In the genomic region with DNA sequence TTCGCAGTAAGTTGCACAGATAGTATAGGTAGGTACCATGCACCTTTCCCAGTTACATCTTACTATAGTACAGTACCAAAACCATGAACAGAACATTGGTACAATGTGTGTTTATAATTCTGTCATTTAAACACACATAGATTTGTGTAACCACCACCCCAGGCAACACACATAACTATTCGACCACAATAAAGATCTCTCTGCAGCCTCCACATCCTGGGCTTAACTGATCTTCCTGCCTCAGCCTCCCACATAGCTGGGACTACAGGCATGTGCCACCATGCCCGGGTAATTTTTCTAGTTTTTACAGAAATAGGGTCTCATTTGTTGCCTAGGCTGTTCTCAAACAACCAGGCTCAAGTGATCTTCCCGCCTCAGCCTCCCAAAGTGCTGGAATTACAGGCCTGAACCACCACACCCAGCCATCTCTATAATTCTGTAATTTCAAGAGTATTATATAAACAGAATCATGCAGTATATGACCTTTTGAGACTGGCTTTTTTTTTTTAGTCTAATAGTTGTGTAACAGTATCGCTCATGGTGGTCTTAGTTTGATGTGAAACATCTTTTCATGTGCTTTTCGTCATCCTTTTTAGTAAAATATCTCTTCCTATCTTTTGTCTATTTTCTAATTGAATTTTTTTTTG, we compare ENCODE assay signal across 21 cellular contexts. TPM values are rescaled to one million over a fixed set of nuclear protein-coding genes. Genes with fewer than 3 reads are reported as not detected.
DNase-seq lines count a peak whose midpoint lies in the region; ATAC-seq and TF ChIP-seq lines count a peak whose summit lies in the region.
"Had no signal": no experiment of that assay in that cellular context is flagged by ENCODE, and none has a peak within 500 bp of the region (broad histone marks: within the 10 kb centered on the region; RNA-seq: fewer than 3 reads in every experiment).

No MANE protein-coding gene starts in this region.

- H3K27me3 ChIP-seq in tibial nerve (no peaks in the 10 kb centered on the region), GM23338 (ENCODE audit: insufficient read depth) (no peaks in the 10 kb centered on the region)
- H3K27me3 ChIP-seq: body of pancreas, foreskin keratinocyte, spleen, thyroid gland had no signal

- H3K27ac ChIP-seq in tibial nerve (no peak overlapping the region), GM23338 (ENCODE audit: low read depth) (no peak overlapping the region)
- H3K27ac ChIP-seq: body of pancreas, foreskin keratinocyte, thyroid gland had no signal

- H4K20me1 ChIP-seq in GM23338 (replicated peaks; ENCODE audit: insufficient read depth): no peaks in the 10 kb centered on the region; the same call in 1 of the 2 replicates

- H3K9me3 ChIP-seq in tibial nerve: no peaks in the 10 kb centered on the region
- H3K9me3 ChIP-seq: body of pancreas, spleen, thyroid gland had no signal

- peak; percentile 64 for DNase-seq in activated CD8-positive, alpha-beta memory T cell treated with anti-CD3 and anti-CD28 coated beads, Interleukin-2, amount 10 ng/mL, durations not matched to agents 7 days and 5 days
- no peak for DNase-seq in activated CD8-positive, alpha-beta memory T cell treated with anti-CD3 and anti-CD28 coated beads, Interleukin-2, amount 50 U/mL, for 48 hours
- DNase-seq in activated CD4-positive, alpha-beta memory T cell treated with anti-CD3 and anti-CD28 coated beads for 36 hours: peak; percentile 50
- DNase-seq in CD1c-positive myeloid dendritic cell (ENCODE audit: extremely low spot score) (no peak), tibial nerve (ENCODE audit: low spot score in 2 of 2) (no peak), GM23338 (ENCODE audit: low spot score) (no peak)
- DNase-seq: activated gamma-delta T cell, body of pancreas, C1 segment of cervical spinal cord, DMS53, foreskin keratinocyte, GOT3, NCI-H187 treated with DMSO at 0.1 percent for 48 hours, NCI-H446 treated with DMSO at 0.1 percent for 48 hours, spleen, thyroid gland had no signal

- TF ChIP-seq POLR2A in tibial nerve (IDR thresholded peaks at IDR 0.05): no peak

- H3K36me3 Mint-ChIP-seq in activated CD8-positive, alpha-beta memory T cell treated with anti-CD3 and anti-CD28 coated beads, Interleukin-2, amount 10 ng/mL, durations not matched to agents 7 days and 5 days: peaks cover 50% of the 10 kb centered on the region
- peaks cover 30% of the 10 kb centered on the region for H3K36me3 Mint-ChIP-seq in activated CD4-positive, alpha-beta memory T cell treated with anti-CD3 and anti-CD28 coated beads for 36 hours
- peaks cover 41% of the 10 kb centered on the region for H3K36me3 Mint-ChIP-seq in brain
- peaks cover 39% of the 10 kb centered on the region for H3K36me3 Mint-ChIP-seq in stimulated activated memory B cell treated with anti-CD40 and anti-IgM and Interleukin-4, amounts not matched to agents 10 μg/mL and 1 μg/mL and 100 μg/mL, for 72 hours
- peaks cover 23% of the 10 kb centered on the region for H3K36me3 Mint-ChIP-seq in GM23338 (ENCODE audit: low read depth)

- WGBS in tibial nerve, 2 donors: 88 to 96% methylated on average over 6 of the region's 6 CpGs

- H3K4me1 ChIP-seq in tibial nerve (no peaks in the 10 kb centered on the region), GM23338 (ENCODE audit: insufficient read depth) (no peaks in the 10 kb centered on the region)
- H3K4me1 ChIP-seq: foreskin keratinocyte, thyroid gland had no signal

- H3K36me3 ChIP-seq in tibial nerve: peaks cover 6 to 60% (median 22%) of the 10 kb centered on the region in 3 donors
- H3K36me3 ChIP-seq in GM23338 (ENCODE audit: insufficient read depth): peaks cover 25% of the 10 kb centered on the region

- no peaks in the 10 kb centered on the region; the same call in 1 of the 2 replicates for H3K79me2 ChIP-seq in GM23338 (replicated peaks; ENCODE audit: insufficient read depth)

- TF ChIP-seq CTCF in brain (conservative IDR thresholded peaks at IDR 0.05): no peak
- TF ChIP-seq CTCF in tibial nerve (IDR thresholded peaks at IDR 0.05): no peak
- TF ChIP-seq CTCF in GM23338 (conservative IDR thresholded peaks at IDR 0.05; ENCODE audit: low read depth in 2 of 2): no peak

- no peaks in the 10 kb centered on the region for H3K9me2 ChIP-seq in GM23338 (ENCODE audit: insufficient read depth)

- POLR2A ChIA-PET in activated CD4-positive, alpha-beta memory T cell treated with anti-CD3 and anti-CD28 coated beads for 36 hours (lab: Charles Lee): interaction anchor here (0.7 to 2.3 kb wide), 4 partner anchors 13 to 34 kb away, joined by 3 to 9 read pairs (median 4); no protein-coding TSS in a partner anchor

- ATAC-seq in activated CD8-positive, alpha-beta memory T cell treated with anti-CD3 and anti-CD28 coated beads, Interleukin-2, amount 10 ng/mL, durations not matched to agents 7 days and 5 days: peak; percentile 77
- no peak for ATAC-seq in stimulated activated memory B cell treated with anti-CD40 and anti-IgM and Interleukin-4, amounts not matched to agents 10 μg/mL and 1 μg/mL and 100 μg/mL, for 72 hours
- no peak for ATAC-seq in GM23338
- ATAC-seq: body of pancreas, foreskin keratinocyte, SK-N-SH treated with all-trans-retinoic acid at 6 μM for 48 hours had no signal

- intact Hi-C loops in activated CD4-positive, alpha-beta memory T cell treated with anti-CD3 and anti-CD28 coated beads for 36 hours (cut with micrococcal nuclease): loop anchor here (1.0 kb wide), 1 partner anchor 15 kb away; a partner anchor contains a TSS

- no peaks in the 10 kb centered on the region for H3K27me3 Mint-ChIP-seq in activated CD8-positive, alpha-beta memory T cell treated with anti-CD3 and anti-CD28 coated beads, Interleukin-2, amount 10 ng/mL, durations not matched to agents 7 days and 5 days
- no peaks in the 10 kb centered on the region for H3K27me3 Mint-ChIP-seq in activated CD4-positive, alpha-beta memory T cell treated with anti-CD3 and anti-CD28 coated beads for 36 hours
- H3K27me3 Mint-ChIP-seq in brain: no peaks in the 10 kb centered on the region
- H3K27me3 Mint-ChIP-seq in stimulated activated memory B cell treated with anti-CD40 and anti-IgM and Interleukin-4, amounts not matched to agents 10 μg/mL and 1 μg/mL and 100 μg/mL, for 72 hours: no peaks in the 10 kb centered on the region
- no peaks in the 10 kb centered on the region for H3K27me3 Mint-ChIP-seq in GM23338 (ENCODE audit: insufficient read depth, low read depth, poor library complexity)

- H3K4me2 ChIP-seq in GM23338: no peak overlapping the region

- H3K4me3 Mint-ChIP-seq in activated CD8-positive, alpha-beta memory T cell treated with anti-CD3 and anti-CD28 coated beads, Interleukin-2, amount 10 ng/mL, durations not matched to agents 7 days and 5 days: peak overlapping the region; percentile 37
- H3K4me3 Mint-ChIP-seq in activated CD4-positive, alpha-beta memory T cell treated with anti-CD3 and anti-CD28 coated beads for 36 hours: peak overlapping the region; percentile 23
- H3K4me3 Mint-ChIP-seq in brain: no peak overlapping the region
- H3K4me3 Mint-ChIP-seq in stimulated activated memory B cell treated with anti-CD40 and anti-IgM and Interleukin-4, amounts not matched to agents 10 μg/mL and 1 μg/mL and 100 μg/mL, for 72 hours: no peak overlapping the region
- H3K4me3 Mint-ChIP-seq in GM23338: no peak overlapping the region

- TF ChIP-seq EP300 in tibial nerve (IDR thresholded peaks at IDR 0.05): no peak

- CTCF ChIA-PET in activated CD8-positive, alpha-beta memory T cell treated with anti-CD3 and anti-CD28 coated beads, Interleukin-2, amount 10 ng/mL, durations not matched to agents 7 days and 5 days (lab: Charles Lee): interaction anchor here (0.9 to 3.3 kb wide), 5 partner anchors 8 to 27 kb away, joined by 5 to 13 read pairs (median 6); a partner anchor contains a TSS
- CTCF ChIA-PET in activated CD4-positive, alpha-beta memory T cell treated with anti-CD3 and anti-CD28 coated beads for 36 hours (lab: Charles Lee): interaction anchor here (0.7 to 3.6 kb wide), 2 partner anchors 13 to 217 kb away, joined by 3 to 13 read pairs; a partner anchor contains a TSS

- no peaks in the 10 kb centered on the region for H3F3A ChIP-seq in GM23338 (replicated peaks; ENCODE audit: low read depth)

- no peak overlapping the region for H2AFZ ChIP-seq in GM23338

- peak overlapping the region; percentile 86 for H3K27ac Mint-ChIP-seq in activated CD8-positive, alpha-beta memory T cell treated with anti-CD3 and anti-CD28 coated beads, Interleukin-2, amount 10 ng/mL, durations not matched to agents 7 days and 5 days
- H3K27ac Mint-ChIP-seq in activated CD4-positive, alpha-beta memory T cell treated with anti-CD3 and anti-CD28 coated beads for 36 hours: peak overlapping the region; percentile 76
- H3K27ac Mint-ChIP-seq in brain: peak overlapping the region in 3 of 5 experiments; percentile 6 to 49 (median 23)
- peak overlapping the region; percentile 37 for H3K27ac Mint-ChIP-seq in stimulated activated memory B cell treated with anti-CD40 and anti-IgM and Interleukin-4, amounts not matched to agents 10 μg/mL and 1 μg/mL and 100 μg/mL, for 72 hours
- no peak overlapping the region for H3K27ac Mint-ChIP-seq in GM23338

- H3K9me3 Mint-ChIP-seq in activated CD8-positive, alpha-beta memory T cell treated with anti-CD3 and anti-CD28 coated beads, Interleukin-2, amount 10 ng/mL, durations not matched to agents 7 days and 5 days (ENCODE audit: low read depth): peaks cover 3% of the 10 kb centered on the region
- peaks cover 5% of the 10 kb centered on the region for H3K9me3 Mint-ChIP-seq in activated CD4-positive, alpha-beta memory T cell treated with anti-CD3 and anti-CD28 coated beads for 36 hours
- no peaks in the 10 kb centered on the region for H3K9me3 Mint-ChIP-seq in brain
- no peaks in the 10 kb centered on the region for H3K9me3 Mint-ChIP-seq in stimulated activated memory B cell treated with anti-CD40 and anti-IgM and Interleukin-4, amounts not matched to agents 10 μg/mL and 1 μg/mL and 100 μg/mL, for 72 hours
- no peaks in the 10 kb centered on the region for H3K9me3 Mint-ChIP-seq in GM23338

- H3K4me3 ChIP-seq in tibial nerve (no peak overlapping the region), GM23338 (no peak overlapping the region)
- H3K4me3 ChIP-seq: body of pancreas, spleen, thyroid gland had no signal

- H3K4me1 Mint-ChIP-seq in activated CD8-positive, alpha-beta memory T cell treated with anti-CD3 and anti-CD28 coated beads, Interleukin-2, amount 10 ng/mL, durations not matched to agents 7 days and 5 days: peaks cover 62% of the 10 kb centered on the region
- peaks cover 40% of the 10 kb centered on the region for H3K4me1 Mint-ChIP-seq in activated CD4-positive, alpha-beta memory T cell treated with anti-CD3 and anti-CD28 coated beads for 36 hours (ENCODE audit: low read depth)
- H3K4me1 Mint-ChIP-seq in brain (no peaks in the 10 kb centered on the region), GM23338 (no peaks in the 10 kb centered on the region)
- peaks cover 8% of the 10 kb centered on the region for H3K4me1 Mint-ChIP-seq in stimulated activated memory B cell treated with anti-CD40 and anti-IgM and Interleukin-4, amounts not matched to agents 10 μg/mL and 1 μg/mL and 100 μg/mL, for 72 hours

RNA-seq across cellular contexts. Expression of a gene that starts 13.3 kb away (rescaled TPM):
- total RNA-seq in activated CD8-positive, alpha-beta memory T cell treated with anti-CD3 and anti-CD28 coated beads, Interleukin-2, amount 10 ng/mL, durations not matched to agents 7 days and 5 days: 10 to 100 TPM; 47.5 to 49.5 TPM
- total RNA-seq in activated CD4-positive, alpha-beta memory T cell treated with anti-CD3 and anti-CD28 coated beads for 36 hours: 10 to 100 TPM; 37.1 to 42.1 TPM
- 2.5 TPM for polyA plus RNA-seq in brain (ENCODE audit: insufficient read depth, low read depth, low replicate concordance)
- 10 to 100 TPM; 24.7 to 33.5 (median 33.0) TPM for total RNA-seq in tibial nerve
- 10.4 and 15.8 TPM in 2 replicates for total RNA-seq in GM23338 (2014; rRNA removed; shearing (Covaris generic))
- 21.3 TPM in 2 replicates for polyA plus RNA-seq in GM23338 (2016; fragmentation: Nextera tagmentation; extraction: Ambion mirVana)

RNA-seq across cellular contexts. Expression of a gene that starts 14.7 kb away (rescaled TPM):
- 100 to 1,000 TPM; 104 to 133 TPM for total RNA-seq in activated CD8-positive, alpha-beta memory T cell treated with anti-CD3 and anti-CD28 coated beads, Interleukin-2, amount 10 ng/mL, durations not matched to agents 7 days and 5 days
- 10 to 100 TPM; 79.0 to 84.1 TPM for total RNA-seq in activated CD4-positive, alpha-beta memory T cell treated with anti-CD3 and anti-CD28 coated beads for 36 hours
- 19.0 TPM for polyA plus RNA-seq in brain (ENCODE audit: insufficient read depth, low read depth, low replicate concordance)
- 10 to 100 TPM; 22.6 to 80.7 (median 50.8) TPM for total RNA-seq in tibial nerve
- 82.5 and 85.3 TPM in 2 replicates for total RNA-seq in GM23338 (2014; rRNA removed; shearing (Covaris generic))
- 40.4 and 53.2 TPM in 2 replicates for polyA plus RNA-seq in GM23338 (2016; fragmentation: Nextera tagmentation; extraction: Ambion mirVana)

RNA-seq across cellular contexts. Expression of a gene that starts 19.3 kb away (rescaled TPM):
- 100 to 1,000 TPM; 132 to 203 TPM for total RNA-seq in activated CD8-positive, alpha-beta memory T cell treated with anti-CD3 and anti-CD28 coated beads, Interleukin-2, amount 10 ng/mL, durations not matched to agents 7 days and 5 days
- total RNA-seq in activated CD4-positive, alpha-beta memory T cell treated with anti-CD3 and anti-CD28 coated beads for 36 hours: 10 to 100 TPM; 93.9 to 94.8 TPM
- polyA plus RNA-seq in brain (ENCODE audit: insufficient read depth, low read depth, low replicate concordance) (76.3 TPM), GM23338 (2016; fragmentation: Nextera tagmentation; extraction: Ambion mirVana) (36.5 and 39.8 TPM in 2 replicates)
- total RNA-seq in tibial nerve: 100 to 1,000 TPM; 113 to 153 (median 133) TPM
- total RNA-seq in GM23338 (2014; rRNA removed; shearing (Covaris generic)): 28.8 and 35.5 TPM in 2 replicates

RNA-seq across cellular contexts. Expression of a gene that starts 52.0 kb away (rescaled TPM):
- 10 to 100 TPM; 15.4 to 15.5 TPM for total RNA-seq in activated CD8-positive, alpha-beta memory T cell treated with anti-CD3 and anti-CD28 coated beads, Interleukin-2, amount 10 ng/mL, durations not matched to agents 7 days and 5 days
- total RNA-seq in activated CD4-positive, alpha-beta memory T cell treated with anti-CD3 and anti-CD28 coated beads for 36 hours: 10 to 100 TPM in 1 of 2 experiments, 1 to 10 TPM in 1; 9.3 to 12.0 TPM
- polyA plus RNA-seq in brain (ENCODE audit: insufficient read depth, low read depth, low replicate concordance): 1.6 TPM
- 10 to 100 TPM; 27.2 to 55.9 (median 37.1) TPM for total RNA-seq in tibial nerve
- 26.8 and 27.2 TPM in 2 replicates for total RNA-seq in GM23338 (2014; rRNA removed; shearing (Covaris generic))
- polyA plus RNA-seq in GM23338 (2016; fragmentation: Nextera tagmentation; extraction: Ambion mirVana): 11.9 and 12.5 TPM in 2 replicates

RNA-seq across cellular contexts. Expression of a gene that starts 57.0 kb away (rescaled TPM):
- not detected for total RNA-seq in activated CD8-positive, alpha-beta memory T cell treated with anti-CD3 and anti-CD28 coated beads, Interleukin-2, amount 10 ng/mL, durations not matched to agents 7 days and 5 days
- total RNA-seq in activated CD4-positive, alpha-beta memory T cell treated with anti-CD3 and anti-CD28 coated beads for 36 hours: not detected
- 0.15 TPM for polyA plus RNA-seq in brain (ENCODE audit: insufficient read depth, low read depth, low replicate concordance)
- not detected for total RNA-seq in tibial nerve
- total RNA-seq in GM23338 (2014; rRNA removed; shearing (Covaris generic)): not detected in 2 replicates
- 0.06 TPM in 1 of 2 replicates, not detected in the other for polyA plus RNA-seq in GM23338 (2016; fragmentation: Nextera tagmentation; extraction: Ambion mirVana)
- total RNA-seq: foreskin keratinocyte, pulmonary artery endothelial cell, RPMI7951 had no signal
- polyA plus RNA-seq: foreskin keratinocyte had no signal

Comparison
In these comparisons a context has a peak if more than half of its experiments do, and no peak if none do; other contexts are left out.
1. DNase-seq: peak in activated CD8-positive, alpha-beta memory T cell treated with anti-CD3 and anti-CD28 coated beads, Interleukin-2, amount 10 ng/mL, durations not matched to agents 7 days and 5 days (single experiment) and activated CD4-positive, alpha-beta memory T cell treated with anti-CD3 and anti-CD28 coated beads for 36 hours (single experiment); none in activated CD8-positive, alpha-beta memory T cell treated with anti-CD3 and anti-CD28 coated beads, Interleukin-2, amount 50 U/mL, for 48 hours (single experiment), CD1c-positive myeloid dendritic cell (single experiment), tibial nerve (0 of 2) and GM23338 (single experiment).
2. H3K4me3 Mint-ChIP-seq: peak in activated CD8-positive, alpha-beta memory T cell treated with anti-CD3 and anti-CD28 coated beads, Interleukin-2, amount 10 ng/mL, durations not matched to agents 7 days and 5 days (single experiment) and activated CD4-positive, alpha-beta memory T cell treated with anti-CD3 and anti-CD28 coated beads for 36 hours (single experiment); none in brain (0 of 5), stimulated activated memory B cell treated with anti-CD40 and anti-IgM and Interleukin-4, amounts not matched to agents 10 μg/mL and 1 μg/mL and 100 μg/mL, for 72 hours (single experiment) and GM23338 (single experiment).